Comparison of ENCODE assay signal across 25 cellular contexts in genomic region chr2:16382451-16382850, GRCh38.
DNase-seq lines count a peak whose midpoint lies in the region; TF ChIP-seq lines count a peak whose summit lies in the region.
"Had no signal": no experiment of that assay in that cellular context is flagged by ENCODE, and none has a peak within 500 bp of the region (broad histone marks: within the 10 kb centered on the region; RNA-seq: fewer than 3 reads in every experiment).

No MANE protein-coding gene starts in this region.

- H3K4me3 Mint-ChIP-seq in endothelial cell (ENCODE audit: unreplicated experiment), result no peak overlapping the region
- H3K4me3 Mint-ChIP-seq: B cell; CD14-positive monocyte; CD4-positive, alpha-beta memory T cell; CD4-positive, CD25-positive, alpha-beta regulatory T cell; CD8-positive, alpha-beta memory T cell had no signal

- peaks cover 20% of the 10 kb centered on the region for H3K27me3 ChIP-seq in BE2C
- H3K27me3 ChIP-seq: BLaER1 had no signal

- H3K9me3 ChIP-seq in BE2C, result peaks cover 16% of the 10 kb centered on the region
- H3K9me3 ChIP-seq: A549, BLaER1 had no signal

- no peaks in the 10 kb centered on the region for H3K4me1 Mint-ChIP-seq in endothelial cell (ENCODE audit: unreplicated experiment)
- H3K4me1 Mint-ChIP-seq: B cell; CD14-positive monocyte; CD4-positive, alpha-beta memory T cell; CD4-positive, CD25-positive, alpha-beta regulatory T cell; CD8-positive, alpha-beta memory T cell had no signal

- peak; percentile 19 for DNase-seq in NCI-H748 (lab: John Stamatoyannopoulos, UW; ENCODE audit: unreplicated experiment)
- DNase-seq in NCI-H748 treated with DMSO at 0.1 percent for 48 hours (lab: John Stamatoyannopoulos, UW), result no peak
- peak; percentile 98 for DNase-seq in BE2C
- DNase-seq in NCI-H526 treated with DMSO at 0.1 percent for 48 hours (lab: John Stamatoyannopoulos, UW), result peak; percentile 99
- peak; percentile 17 for DNase-seq in endothelial cell (ENCODE audit: low spot score)
- no peak for DNase-seq in NCI-H1930 (lab: John Stamatoyannopoulos, UW)
- no peak for DNase-seq in NCI-H446 treated with DMSO at 0.1 percent for 48 hours (lab: John Stamatoyannopoulos, UW)
- DNase-seq: AML-193; C1 segment of cervical spinal cord; CD4-positive, alpha-beta memory T cell; CD4-positive, CD25-positive, alpha-beta regulatory T cell; CD8-positive, alpha-beta memory T cell; COR-L47; DMS 273 treated with DMSO at 0.1 percent for 48 hours; DMS153; DMS53; DMS79; DND-41; EL; GDM1 had no signal

- H3K9me3 Mint-ChIP-seq in endothelial cell (ENCODE audit: unreplicated experiment), result no peaks in the 10 kb centered on the region
- H3K9me3 Mint-ChIP-seq: CD8-positive, alpha-beta memory T cell had no signal

- H3K27me3 Mint-ChIP-seq in endothelial cell (ENCODE audit: unreplicated experiment), result no peaks in the 10 kb centered on the region
- H3K27me3 Mint-ChIP-seq: CD4-positive, CD25-positive, alpha-beta regulatory T cell had no signal

- no peak overlapping the region for H3K27ac Mint-ChIP-seq in endothelial cell (ENCODE audit: unreplicated experiment)
- H3K27ac Mint-ChIP-seq: B cell; CD14-positive monocyte; CD4-positive, alpha-beta memory T cell; CD4-positive, CD25-positive, alpha-beta regulatory T cell; CD8-positive, alpha-beta memory T cell had no signal

- H3K4me1 ChIP-seq in BE2C, result peaks cover 6% of the 10 kb centered on the region
- H3K4me1 ChIP-seq: A549, BLaER1 had no signal

- no peaks in the 10 kb centered on the region for H3K36me3 ChIP-seq in BE2C
- H3K36me3 ChIP-seq: BLaER1 had no signal

- H3K36me3 Mint-ChIP-seq in endothelial cell (ENCODE audit: low read depth, unreplicated experiment), result no peaks in the 10 kb centered on the region
- H3K36me3 Mint-ChIP-seq: CD14-positive monocyte; CD4-positive, alpha-beta memory T cell; CD4-positive, CD25-positive, alpha-beta regulatory T cell; CD8-positive, alpha-beta memory T cell had no signal

- TF ChIP-seq CTCF in BE2C (IDR thresholded peaks at IDR 0.05; ENCODE audit: low read depth, low read length) (no peak), endothelial cell (IDR thresholded peaks at IDR 0.05; ENCODE audit: unreplicated experiment) (no peak)

- no peak overlapping the region for H3K4me3 ChIP-seq in BE2C (ENCODE audit: low read depth, low read length)
- H3K4me3 ChIP-seq: A549, BLaER1, GM12878 had no signal

Comparison
In these comparisons a context has a peak if more than half of its experiments do, and no peak if none do; other contexts are left out.
1. DNase-seq: peak in NCI-H748 (single experiment), BE2C (single experiment), NCI-H526 treated with DMSO at 0.1 percent for 48 hours (single experiment) and endothelial cell (single experiment); none in NCI-H748 treated with DMSO at 0.1 percent for 48 hours (single experiment), NCI-H1930 (0 of 2) and NCI-H446 treated with DMSO at 0.1 percent for 48 hours (single experiment).